1 cellular context compared by ENCODE assay signal in the genomic region with DNA sequence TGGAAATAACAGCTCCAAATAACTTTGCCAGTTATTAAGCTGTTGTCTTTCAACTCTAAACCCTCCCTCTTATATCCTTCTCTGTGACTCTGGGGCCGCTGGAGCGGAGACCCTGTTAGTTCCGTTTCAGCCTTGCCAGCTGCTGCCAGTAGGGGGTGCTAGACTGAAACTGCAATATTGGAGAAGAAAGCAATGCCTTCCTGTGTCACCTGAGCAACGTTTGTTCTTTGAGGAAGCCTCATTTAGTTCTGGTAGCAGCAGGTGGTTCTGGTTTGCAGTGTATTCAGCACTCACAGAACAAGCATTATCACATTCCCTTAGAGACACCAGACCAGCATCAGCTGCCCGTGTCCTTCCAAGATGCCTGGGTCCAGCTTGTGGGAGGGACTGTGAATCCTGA.
TF ChIP-seq lines count a peak whose summit lies in the region.

No MANE protein-coding gene starts in this region.

TF ChIP-seq in HepG2, 621 proteins besides CTCF, POLR2A, EP300 and RAD21 (continued from another document):
- TF ChIP-seq, protein P1, sequence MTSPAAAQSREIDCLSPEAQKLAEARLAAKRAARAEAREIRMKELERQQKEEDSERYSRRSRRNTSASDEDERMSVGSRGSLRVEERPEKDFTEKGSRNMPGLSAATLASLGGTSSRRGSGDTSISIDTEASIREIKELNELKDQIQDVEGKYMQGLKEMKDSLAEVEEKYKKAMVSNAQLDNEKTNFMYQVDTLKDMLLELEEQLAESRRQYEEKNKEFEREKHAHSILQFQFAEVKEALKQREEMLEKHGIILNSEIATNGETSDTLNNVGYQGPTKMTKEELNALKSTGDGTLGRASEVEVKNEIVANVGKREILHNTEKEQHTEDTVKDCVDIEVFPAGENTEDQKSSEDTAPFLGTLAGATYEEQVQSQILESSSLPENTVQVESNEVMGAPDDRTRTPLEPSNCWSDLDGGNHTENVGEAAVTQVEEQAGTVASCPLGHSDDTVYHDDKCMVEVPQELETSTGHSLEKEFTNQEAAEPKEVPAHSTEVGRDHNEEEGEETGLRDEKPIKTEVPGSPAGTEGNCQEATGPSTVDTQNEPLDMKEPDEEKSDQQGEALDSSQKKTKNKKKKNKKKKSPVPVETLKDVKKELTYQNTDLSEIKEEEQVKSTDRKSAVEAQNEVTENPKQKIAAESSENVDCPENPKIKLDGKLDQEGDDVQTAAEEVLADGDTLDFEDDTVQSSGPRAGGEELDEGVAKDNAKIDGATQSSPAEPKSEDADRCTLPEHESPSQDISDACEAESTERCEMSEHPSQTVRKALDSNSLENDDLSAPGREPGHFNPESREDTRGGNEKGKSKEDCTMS (CRISPR knock-in tag; conservative IDR thresholded peaks at IDR 0.05), result no peak
- TF ChIP-seq NCOA1 (CRISPR knock-in tag; IDR thresholded peaks at IDR 0.05) (0 out of 2 replicates have a peak, but pooled peaks have one; percentile 5), ZNF430 (CRISPR knock-in tag; IDR thresholded peaks at IDR 0.05) (no peak), TCF7 (IDR thresholded peaks at IDR 0.05; ENCODE audit: low read depth) (no peak), MEIS2 (CRISPR knock-in tag; IDR thresholded peaks at IDR 0.05) (no peak), EHMT2 (IDR thresholded peaks at IDR 0.05; ENCODE audit: borderline replicate concordance, low read depth, low read length) (peak; percentile 93; the same call in 1 of the 2 replicates), ZNF710 (CRISPR knock-in tag; IDR thresholded peaks at IDR 0.05; ENCODE audit: borderline replicate concordance) (no peak), STAG1 (CRISPR knock-in tag; IDR thresholded peaks at IDR 0.05) (peak; percentile 74), XRCC5 (optimal IDR thresholded peaks at IDR 0.05; ENCODE audit: low read length) (peak; percentile 81), CBX2 (IDR thresholded peaks at IDR 0.05; ENCODE audit: low read depth, low read length) (no peak), CBX2 (CRISPR knock-in tag; IDR thresholded peaks at IDR 0.05; ENCODE audit: low read depth) (no peak), ZNF891 (CRISPR knock-in tag; IDR thresholded peaks at IDR 0.05) (no peak), ZNF644 (CRISPR knock-in tag; IDR thresholded peaks at IDR 0.05; ENCODE audit: low read depth) (peak; percentile 81; the same call in 1 of the 2 replicates), REPIN1 (CRISPR knock-in tag; IDR thresholded peaks at IDR 0.05; ENCODE audit: borderline replicate concordance, low read depth) (no peak), TSC22D2 (CRISPR knock-in tag; IDR thresholded peaks at IDR 0.05; ENCODE audit: borderline replicate concordance) (no peak)
- TF ChIP-seq, protein P2, sequence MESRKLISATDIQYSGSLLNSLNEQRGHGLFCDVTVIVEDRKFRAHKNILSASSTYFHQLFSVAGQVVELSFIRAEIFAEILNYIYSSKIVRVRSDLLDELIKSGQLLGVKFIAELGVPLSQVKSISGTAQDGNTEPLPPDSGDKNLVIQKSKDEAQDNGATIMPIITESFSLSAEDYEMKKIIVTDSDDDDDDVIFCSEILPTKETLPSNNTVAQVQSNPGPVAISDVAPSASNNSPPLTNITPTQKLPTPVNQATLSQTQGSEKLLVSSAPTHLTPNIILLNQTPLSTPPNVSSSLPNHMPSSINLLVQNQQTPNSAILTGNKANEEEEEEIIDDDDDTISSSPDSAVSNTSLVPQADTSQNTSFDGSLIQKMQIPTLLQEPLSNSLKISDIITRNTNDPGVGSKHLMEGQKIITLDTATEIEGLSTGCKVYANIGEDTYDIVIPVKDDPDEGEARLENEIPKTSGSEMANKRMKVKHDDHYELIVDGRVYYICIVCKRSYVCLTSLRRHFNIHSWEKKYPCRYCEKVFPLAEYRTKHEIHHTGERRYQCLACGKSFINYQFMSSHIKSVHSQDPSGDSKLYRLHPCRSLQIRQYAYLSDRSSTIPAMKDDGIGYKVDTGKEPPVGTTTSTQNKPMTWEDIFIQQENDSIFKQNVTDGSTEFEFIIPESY (CRISPR knock-in tag; IDR thresholded peaks at IDR 0.05), result peak; percentile 97
